8 cellular contexts compared by ENCODE assay signal in the genomic region with DNA sequence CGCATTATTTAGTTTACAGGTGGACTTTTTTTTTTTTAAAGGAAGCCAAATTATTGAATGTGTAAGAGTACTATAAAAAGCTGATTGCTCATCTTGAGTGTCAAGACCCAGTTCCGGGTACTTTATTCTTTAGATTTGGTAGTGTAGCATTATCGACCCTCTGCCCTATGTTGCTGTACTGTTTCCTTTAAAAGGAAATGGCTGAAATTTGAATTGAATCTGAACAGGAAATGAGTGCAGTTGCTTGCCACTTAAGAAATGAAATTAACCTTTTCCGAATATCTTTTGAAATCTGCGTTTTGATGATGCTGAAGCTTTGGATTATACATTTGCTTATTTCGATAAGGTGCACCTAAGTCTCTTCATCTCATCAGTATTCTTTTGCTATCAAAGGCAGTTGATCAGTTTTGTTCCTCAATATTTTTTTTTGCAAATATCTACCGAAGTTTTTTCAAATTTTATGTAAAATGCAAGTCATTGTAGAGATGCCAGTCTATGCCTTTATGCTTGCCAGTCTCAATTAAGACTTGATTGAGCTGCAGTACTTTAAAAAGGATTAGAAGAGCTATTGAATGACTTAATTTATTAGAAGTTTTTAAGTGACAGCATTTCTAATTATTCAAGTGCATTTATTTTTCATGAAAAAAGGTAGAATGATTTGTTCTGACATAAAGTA. TPM values are rescaled to one million over a fixed set of nuclear protein-coding genes. Genes with fewer than 3 reads are reported as not detected.
DNase-seq lines count a peak whose midpoint lies in the region; ATAC-seq and TF ChIP-seq lines count a peak whose summit lies in the region.

No MANE protein-coding gene starts in this region.

- no peaks in the 10 kb centered on the region for H3K27me3 Mint-ChIP-seq in effector memory CD8-positive, alpha-beta T cell
- no peaks in the 10 kb centered on the region for H3K27me3 Mint-ChIP-seq in osteocyte (ENCODE audit: unreplicated experiment)

- peaks cover 43% of the 10 kb centered on the region for H4K20me1 ChIP-seq in DND-41 (ENCODE audit: insufficient read depth, low read length)

- peak overlapping the region; percentile 88 for H3K4me2 ChIP-seq in DND-41 (ENCODE audit: insufficient read depth, low read length)

- H3K4me1 Mint-ChIP-seq in effector memory CD8-positive, alpha-beta T cell (ENCODE audit: low read depth in 2 of 2), result peaks cover 33% of the 10 kb centered on the region in 2 donors
- H3K4me1 Mint-ChIP-seq in osteocyte (ENCODE audit: unreplicated experiment), result peaks cover 49% of the 10 kb centered on the region

- peaks cover 50% of the 10 kb centered on the region for H3K4me1 ChIP-seq in DND-41 (ENCODE audit: insufficient read depth, low read length)
- no peaks in the 10 kb centered on the region for H3K4me1 ChIP-seq in NT2/D1 (ENCODE audit: insufficient read depth, insufficient read length)

- peak overlapping the region; percentile 98 for H3K27ac Mint-ChIP-seq in effector memory CD8-positive, alpha-beta T cell
- H3K27ac Mint-ChIP-seq in osteocyte (ENCODE audit: unreplicated experiment), result peak overlapping the region; percentile 94

- H3K79me2 ChIP-seq in DND-41 (ENCODE audit: insufficient read depth, low read length), result peaks cover 83% of the 10 kb centered on the region

- no peak for TF ChIP-seq CTCF in DND-41 (IDR thresholded peaks at IDR 0.05; ENCODE audit: borderline replicate concordance, extremely low read depth, low read length, poor library complexity, severe bottlenecking)
- no peak for TF ChIP-seq CTCF in osteocyte (IDR thresholded peaks at IDR 0.05)
- no peak for TF ChIP-seq CTCF in GM13976 (IDR thresholded peaks at IDR 0.05; ENCODE audit: borderline replicate concordance, control extremely low read depth, extremely low read depth, insufficient read depth, missing control alignments)

- H3K36me3 Mint-ChIP-seq in effector memory CD8-positive, alpha-beta T cell (ENCODE audit: insufficient read depth), result peaks cover 68% of the 10 kb centered on the region
- peaks cover 11% of the 10 kb centered on the region for H3K36me3 Mint-ChIP-seq in osteocyte (ENCODE audit: unreplicated experiment)

- in situ Hi-C loops in GM13976 (cut with MboI; ENCODE audit: low sequenced_read_pairs, unreplicated experiment), result no loop called here

- H3K4me3 Mint-ChIP-seq in effector memory CD8-positive, alpha-beta T cell, result peak overlapping the region; percentile 96
- peak overlapping the region; percentile 85 for H3K4me3 Mint-ChIP-seq in osteocyte (ENCODE audit: unreplicated experiment)

- DNase-seq in DND-41 (no peak), NT2/D1 (ENCODE audit: low read depth, low spot score) (no peak), osteocyte (ENCODE audit: extremely low spot score, unreplicated experiment) (no peak), GM13976 (ENCODE audit: low spot score) (no peak), SKM-1 treated with dmso at 0.1 percent for 144 hours (lab: John Stamatoyannopoulos, UW; ENCODE audit: unreplicated experiment) (no peak)
- DNase-seq in effector memory CD8-positive, alpha-beta T cell, result no peak

- ATAC-seq in DND-41 (ENCODE audit: insufficient read depth, low read depth), result no peak
- no peak for ATAC-seq in effector memory CD8-positive, alpha-beta T cell (replicated peaks)
- no peak for ATAC-seq in GM18873 (IDR thresholded peaks at IDR 0.05; ENCODE audit: low FRiP score, unreplicated experiment)
- ATAC-seq in GM19351 (IDR thresholded peaks at IDR 0.05; ENCODE audit: unreplicated experiment), result no peak

- no peak overlapping the region for H2AFZ ChIP-seq in DND-41 (ENCODE audit: low read depth, low read length)

- H3K36me3 ChIP-seq in DND-41 (ENCODE audit: insufficient read depth, low read length) (peaks cover 43% of the 10 kb centered on the region), NT2/D1 (ENCODE audit: insufficient read depth, insufficient read length, low read length) (peaks cover 19% of the 10 kb centered on the region)

- H3K27ac ChIP-seq in DND-41 (ENCODE audit: low read length), result peak overlapping the region; percentile 79

- H3K27me3 ChIP-seq in DND-41 (ENCODE audit: insufficient read depth, low read length, poor library complexity) (no peaks in the 10 kb centered on the region), NT2/D1 (ENCODE audit: insufficient read depth, insufficient read length) (no peaks in the 10 kb centered on the region)

- H3K9ac ChIP-seq in DND-41 (ENCODE audit: low read depth, low read length) (peak overlapping the region; percentile 100), NT2/D1 (ENCODE audit: insufficient read length, low read depth) (peak overlapping the region; percentile 92)

- H3K9me3 ChIP-seq in DND-41 (ENCODE audit: insufficient read depth, low read length, severe bottlenecking), result no peaks in the 10 kb centered on the region
- no peaks in the 10 kb centered on the region for H3K9me3 ChIP-seq in NT2/D1 (ENCODE audit: insufficient read depth, low read length)

- H3K4me3 ChIP-seq in DND-41 (ENCODE audit: low read depth in 1 of 2, low read length in 2 of 2) (peak overlapping the region; percentile 69 to 77), NT2/D1 (ENCODE audit: insufficient read length, low read depth) (peak overlapping the region; percentile 69)

- H3K9me3 Mint-ChIP-seq in effector memory CD8-positive, alpha-beta T cell, result no peaks in the 10 kb centered on the region
- no peaks in the 10 kb centered on the region for H3K9me3 Mint-ChIP-seq in osteocyte (ENCODE audit: unreplicated experiment)

RNA-seq across cellular contexts. Expression of gene GGNBP2, which starts 1.8 kb away (rescaled TPM):
- total RNA-seq in osteocyte, result 67.7 and 76.1 TPM in 2 replicates

RNA-seq across cellular contexts. Expression of gene PIGW, which starts 11.8 kb away (rescaled TPM):
- 9.7 and 10.0 TPM in 2 replicates for total RNA-seq in osteocyte

RNA-seq across cellular contexts. Expression of gene MYO19, which starts 11.9 kb away (rescaled TPM):
- 65.8 and 65.9 TPM in 2 replicates for total RNA-seq in osteocyte

RNA-seq across cellular contexts. Expression of gene DHRS11, which starts 45.1 kb away (rescaled TPM):
- total RNA-seq in osteocyte, result 7.1 TPM in 2 replicates

RNA-seq across cellular contexts. Expression of gene MRM1, which starts 54.8 kb away (rescaled TPM):
- 3.6 and 4.3 TPM in 2 replicates for total RNA-seq in osteocyte
